In genomic region chr22:30385913-30386312, GRCh38 we compare ENCODE assay signal across 9 cellular contexts. TPM values are rescaled to one million over a fixed set of nuclear protein-coding genes. Genes with fewer than 3 reads are reported as not detected.
DNase-seq lines count a peak whose midpoint lies in the region; ATAC-seq and TF ChIP-seq lines count a peak whose summit lies in the region.
"Had no signal": no experiment of that assay in that cellular context is flagged by ENCODE, and none has a peak within 500 bp of the region (broad histone marks: within the 10 kb centered on the region; RNA-seq: fewer than 3 reads in every experiment).

No MANE protein-coding gene starts in this region.

- peaks cover 0 to 2% (median 0%) of the 10 kb centered on the region in 3 donors for H3K36me3 Mint-ChIP-seq in CD8-positive, alpha-beta memory T cell

- peak overlapping the region in 2 of 8 donors; percentile 64 to 84 for H3K27ac Mint-ChIP-seq in CD8-positive, alpha-beta memory T cell

- WGBS in neuronal stem cell (ENCODE audit: extremely low coverage in 2 of 2, insufficient read length in 2 of 2, insufficient replicate concordance in 1 of 2), 2 donors, result no CpG with 5 or more reads among the region's 8 CpGs

- no peak overlapping the region for H3K18ac ChIP-seq in neuronal stem cell (ENCODE audit: low read length)

- H3K23ac ChIP-seq in neuronal stem cell (ENCODE audit: low read depth, low read length, poor library complexity), result no peak overlapping the region

- H3K4me3 Mint-ChIP-seq in CD8-positive, alpha-beta memory T cell, result peak overlapping the region; percentile 63 to 85 (median 77)

- H4K91ac ChIP-seq in neuronal stem cell (ENCODE audit: low read depth, low read length, poor library complexity), result no peak overlapping the region

- no peak overlapping the region for H3K4me2 ChIP-seq in neuronal stem cell (ENCODE audit: insufficient read depth, low read length, poor library complexity, severe bottlenecking)

- POLR2A ChIA-PET in CD8-positive, alpha-beta memory T cell (lab: Charles Lee), result no interaction called here

- no peak for DNase-seq in CD8-positive, alpha-beta memory T cell
- no peak for DNase-seq in NT2/D1 (ENCODE audit: low read depth, low spot score)
- no peak for DNase-seq in dorsolateral prefrontal cortex
- DNase-seq in neuronal stem cell (ENCODE audit: low spot score), result no peak
- no peak for DNase-seq in mucosa of descending colon
- no peak for DNase-seq in HUDEP-2 (lab: John Stamatoyannopoulos, UW; ENCODE audit: unreplicated experiment in 76 of 76)
- DNase-seq: erythroblast, NCI-H1436 had no signal

- H3K9ac ChIP-seq in NT2/D1 (ENCODE audit: insufficient read length, low read depth) (peak overlapping the region; percentile 72), neuronal stem cell (ENCODE audit: low read depth, low read length, poor library complexity) (no peak overlapping the region)

- H2BK12ac ChIP-seq in neuronal stem cell (ENCODE audit: low read length), result no peak overlapping the region

- H2BK5ac ChIP-seq in neuronal stem cell (ENCODE audit: low read length), result no peak overlapping the region

- H3K27me3 ChIP-seq in CD8-positive, alpha-beta memory T cell (ENCODE audit: insufficient read depth, low read length, poor library complexity, severe bottlenecking), result no peaks in the 10 kb centered on the region
- H3K27me3 ChIP-seq in NT2/D1 (ENCODE audit: insufficient read depth, insufficient read length) (no peaks in the 10 kb centered on the region), dorsolateral prefrontal cortex (no peaks in the 10 kb centered on the region), neuronal stem cell (ENCODE audit: control insufficient read depth in 3 of 3, insufficient read depth in 3 of 3, low read depth in 1 of 3, low read length in 3 of 3) (no peaks in the 10 kb centered on the region)

- H3K9me3 Mint-ChIP-seq in CD8-positive, alpha-beta memory T cell, result no peaks in the 10 kb centered on the region

- peaks cover 6 to 14% (median 6%) of the 10 kb centered on the region in 3 donors for H3K4me1 Mint-ChIP-seq in CD8-positive, alpha-beta memory T cell

- H2AFZ ChIP-seq in neuronal stem cell (ENCODE audit: low read length), result no peak overlapping the region

- intact Hi-C loops in dorsolateral prefrontal cortex (cut with DNase I) (loop anchor here (2.0 to 5.0 kb wide), 4 partner anchors 29 to 279 kb away; partner anchors contain the start of genes CCDC157 (in 1 of the 2), SF3A1 (in 1 of the 2) and TBC1D10A (in 1 of the 2)), mucosa of descending colon (cut with DNase I, micrococcal nuclease) (no loop called here)

- H2AK5ac ChIP-seq in neuronal stem cell (ENCODE audit: low read depth, low read length), result no peak overlapping the region

- no peak overlapping the region for H3K27ac ChIP-seq in CD8-positive, alpha-beta memory T cell (ENCODE audit: low read depth, low read length)
- H3K27ac ChIP-seq in dorsolateral prefrontal cortex, result peak overlapping the region in 12 of 59 donors; percentile 3 to 82 (median 60)
- H3K27ac ChIP-seq in neuronal stem cell (replicated peaks; ENCODE audit: low read length), result no peak overlapping the region

- no peak overlapping the region for H3K14ac ChIP-seq in neuronal stem cell (ENCODE audit: low read length)

- no peak overlapping the region for H2BK15ac ChIP-seq in neuronal stem cell (ENCODE audit: low read length)

- no peak for ATAC-seq in mucosa of descending colon
- no peak for ATAC-seq in GM21367 (IDR thresholded peaks at IDR 0.05; ENCODE audit: unreplicated experiment)

- no peak overlapping the region for H3K4ac ChIP-seq in neuronal stem cell (ENCODE audit: low read length)

- peak overlapping the region; percentile 29 for H4K8ac ChIP-seq in neuronal stem cell (ENCODE audit: low read depth, low read length)

- no peak overlapping the region for H2BK120ac ChIP-seq in neuronal stem cell (ENCODE audit: low read depth, low read length)

- H3K36me3 ChIP-seq in CD8-positive, alpha-beta memory T cell (ENCODE audit: insufficient read depth, low read length), result no peaks in the 10 kb centered on the region
- H3K36me3 ChIP-seq in NT2/D1 (ENCODE audit: insufficient read depth, insufficient read length, low read length) (peaks cover 27% of the 10 kb centered on the region), neuronal stem cell (replicated peaks in 1 of 2; ENCODE audit: control insufficient read depth in 2 of 2, insufficient read depth in 2 of 2, low read length in 2 of 2) (peaks cover 12 to 23% of the 10 kb centered on the region in 2 donors), mucosa of descending colon (ENCODE audit: low read depth) (no peaks in the 10 kb centered on the region)

- CTCF ChIA-PET in CD8-positive, alpha-beta memory T cell (lab: Charles Lee), result interaction anchor here (0.7 to 11.0 kb wide), 10 partner anchors 13 to 282 kb away, joined by 3 to 246 read pairs (median 4); partner anchors contain the start of genes CASTOR1, CCDC157 and SF3A1

- TF ChIP-seq CTCF in dorsolateral prefrontal cortex (IDR thresholded peaks at IDR 0.05 in 54 of 56, conservative IDR thresholded peaks at IDR 0.05 in 2 of 56; ENCODE audit: low read depth in 1 of 56, partially characterized antibody in 56 of 56) (no peak), mucosa of descending colon (IDR thresholded peaks at IDR 0.05) (no peak)

- H3K4me3 ChIP-seq in CD8-positive, alpha-beta memory T cell (ENCODE audit: low read length), result no peak overlapping the region
- H3K4me3 ChIP-seq in NT2/D1 (ENCODE audit: insufficient read length, low read depth) (no peak overlapping the region), dorsolateral prefrontal cortex (peak overlapping the region in 40 of 59 donors; percentile 34 to 79 (median 67)), neuronal stem cell (ENCODE audit: low read length in 2 of 2) (peak overlapping the region; percentile 11 to 84), mucosa of descending colon (no peak overlapping the region)

- H3K79me1 ChIP-seq in neuronal stem cell (ENCODE audit: low read depth, low read length), result no peaks in the 10 kb centered on the region

- no peaks in the 10 kb centered on the region for H3K4me1 ChIP-seq in CD8-positive, alpha-beta memory T cell (ENCODE audit: insufficient read depth, low read length)
- H3K4me1 ChIP-seq in NT2/D1 (ENCODE audit: insufficient read depth, insufficient read length) (peaks cover 14% of the 10 kb centered on the region), neuronal stem cell (ENCODE audit: control insufficient read depth in 2 of 2, insufficient read depth in 1 of 2, low read depth in 1 of 2, low read length in 2 of 2) (peaks cover 2 to 3% of the 10 kb centered on the region in 2 donors), mucosa of descending colon (ENCODE audit: low read depth) (peaks cover 11% of the 10 kb centered on the region)

- H3K27me3 Mint-ChIP-seq in CD8-positive, alpha-beta memory T cell, result peaks cover 2 to 7% of the 10 kb centered on the region in 2 donors

- no peaks in the 10 kb centered on the region for H3K9me3 ChIP-seq in CD8-positive, alpha-beta memory T cell (ENCODE audit: low read length)
- H3K9me3 ChIP-seq in NT2/D1 (ENCODE audit: insufficient read depth, low read length), result no peaks in the 10 kb centered on the region
- peaks cover 4 to 5% of the 10 kb centered on the region in 2 donors for H3K9me3 ChIP-seq in neuronal stem cell (replicated peaks in 1 of 2; ENCODE audit: control insufficient read depth in 2 of 2, insufficient read depth in 1 of 2, low read depth in 1 of 2, low read length in 2 of 2)
- H3K9me3 ChIP-seq in mucosa of descending colon, result no peaks in the 10 kb centered on the region

RNA-seq across cellular contexts. Expression of gene RNF215, which starts 1.3 kb away (rescaled TPM):
- total RNA-seq in CD8-positive, alpha-beta memory T cell, result 1 to 10 TPM; 6.3 to 7.9 TPM
- 0.22 TPM for polyA plus RNA-seq in CD8-positive, alpha-beta memory T cell
- total RNA-seq in dorsolateral prefrontal cortex (10 to 100 TPM; 18.9 to 55.4 (median 34.4) TPM), mucosa of descending colon (10 to 100 TPM in 1 of 3 donors, 1 to 10 TPM in 2; 9.0 to 14.2 (median 9.1) TPM)
- polyA plus RNA-seq in neuronal stem cell (2013, experiment 1 of 2), result 9.1 TPM
- 9.6 TPM for polyA plus RNA-seq in neuronal stem cell (2013, experiment 2 of 2)

RNA-seq across cellular contexts. Expression of gene SEC14L2, which starts 10.9 kb away (rescaled TPM):
- 1 to 10 TPM; 4.4 to 4.9 TPM for total RNA-seq in CD8-positive, alpha-beta memory T cell
- polyA plus RNA-seq in CD8-positive, alpha-beta memory T cell, result 4.6 TPM
- total RNA-seq in dorsolateral prefrontal cortex (100 to 1,000 TPM in 7 of 120 experiments, 10 to 100 TPM in 113; 48.9 to 142 (median 72.0) TPM), mucosa of descending colon (1 to 10 TPM in 2 of 3 donors, under 1 TPM in 1; 0.67 to 4.0 (median 2.5) TPM)
- polyA plus RNA-seq in neuronal stem cell (2013, experiment 1 of 2), result 2.3 TPM
- polyA plus RNA-seq in neuronal stem cell (2013, experiment 2 of 2), result 2.2 TPM

RNA-seq across cellular contexts. Expression of gene CCDC157, which starts 29.1 kb away (rescaled TPM):
- total RNA-seq in CD8-positive, alpha-beta memory T cell, result 1 to 10 TPM; 2.7 to 2.9 TPM
- 1.4 TPM for polyA plus RNA-seq in CD8-positive, alpha-beta memory T cell
- total RNA-seq in dorsolateral prefrontal cortex (10 to 100 TPM in 1 of 120 experiments, 1 to 10 TPM in 119; 1.9 to 13.1 (median 6.2) TPM), mucosa of descending colon (1 to 10 TPM; 1.6 to 2.2 (median 1.8) TPM)
- polyA plus RNA-seq in neuronal stem cell (2013, experiment 1 of 2), result 4.8 TPM
- 4.9 TPM for polyA plus RNA-seq in neuronal stem cell (2013, experiment 2 of 2)

RNA-seq across cellular contexts. Expression of gene SF3A1, which starts 29.2 kb away (rescaled TPM):
- 100 to 1,000 TPM; 235 to 241 TPM for total RNA-seq in CD8-positive, alpha-beta memory T cell
- polyA plus RNA-seq in CD8-positive, alpha-beta memory T cell, result 139 TPM
- 100 to 1,000 TPM; 120 to 195 (median 158) TPM for total RNA-seq in dorsolateral prefrontal cortex
- polyA plus RNA-seq in neuronal stem cell (2013, experiment 1 of 2), result 131 TPM
- 132 TPM for polyA plus RNA-seq in neuronal stem cell (2013, experiment 2 of 2)
- total RNA-seq in mucosa of descending colon, result 100 to 1,000 TPM; 133 to 152 (median 151) TPM

RNA-seq across cellular contexts. Expression of gene MTFP1, which starts 39.7 kb away (rescaled TPM):
- total RNA-seq in CD8-positive, alpha-beta memory T cell, result 100 to 1,000 TPM; 104 to 110 TPM
- 43.1 TPM for polyA plus RNA-seq in CD8-positive, alpha-beta memory T cell
- total RNA-seq in dorsolateral prefrontal cortex (10 to 100 TPM in 3 of 120 experiments, 1 to 10 TPM in 117; 1.3 to 14.2 (median 4.0) TPM), mucosa of descending colon (10 to 100 TPM; 14.0 to 26.0 (median 25.3) TPM)
- 14.0 TPM for polyA plus RNA-seq in neuronal stem cell (2013, experiment 1 of 2)
- polyA plus RNA-seq in neuronal stem cell (2013, experiment 2 of 2), result 14.3 TPM

Comparison
In these comparisons a context has a peak if more than half of its experiments do, and no peak if none do; other contexts are left out.
1. H3K4me3 ChIP-seq: peak in dorsolateral prefrontal cortex (40 of 59) and neuronal stem cell (2 of 2); none in CD8-positive, alpha-beta memory T cell (single experiment), NT2/D1 (single experiment) and mucosa of descending colon (single experiment).
2. RNA of gene SEC14L2, which starts 10.9 kb away (total RNA-seq): 48.9 to 142 TPM in dorsolateral prefrontal cortex; 4.4 to 4.9 TPM in CD8-positive, alpha-beta memory T cell and 0.67 to 4.0 TPM in mucosa of descending colon; every median in the first group is over 4 times any median in the second.
3. intact Hi-C loops: an anchor here in dorsolateral prefrontal cortex (2.0 to 5.0 kb wide); none called in mucosa of descending colon.